ENCODE assay signal across 13 cellular contexts in the genomic region with DNA sequence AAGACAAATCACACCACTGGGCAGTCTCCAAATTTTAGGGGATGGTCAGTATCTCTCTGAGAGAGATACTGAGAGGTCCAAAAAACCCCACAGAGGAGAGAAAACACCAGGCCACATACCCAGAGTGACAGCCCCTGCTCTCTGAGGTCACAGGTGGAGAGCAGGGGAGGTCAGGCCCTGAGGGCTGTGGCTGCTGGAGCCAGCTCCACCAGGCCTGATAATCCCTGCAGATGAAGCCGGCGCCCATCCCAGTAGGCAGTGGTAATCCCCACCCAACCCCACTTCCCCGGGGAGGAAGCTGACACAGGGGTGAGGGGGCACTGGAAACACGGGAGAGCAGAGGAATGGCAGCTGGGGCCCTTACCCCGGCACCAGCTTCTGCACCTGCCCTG. TPM values are rescaled to one million over a fixed set of nuclear protein-coding genes. Genes with fewer than 3 reads are reported as not detected.
DNase-seq lines count a peak whose midpoint lies in the region; ATAC-seq and TF ChIP-seq lines count a peak whose summit lies in the region.
"Had no signal": no experiment of that assay in that cellular context is flagged by ENCODE, and none has a peak within 500 bp of the region (broad histone marks: within the 10 kb centered on the region; RNA-seq: fewer than 3 reads in every experiment).

No MANE protein-coding gene starts in this region.

- no CpG with 5 or more reads among the region's 5 CpGs for WGBS in gastroesophageal sphincter (ENCODE audit: low coverage in 1 of 2), 2 donors

- H3K27ac Mint-ChIP-seq in stimulated activated naive B cell treated with anti-CD40 and anti-IgM and Interleukin-4, amounts not matched to agents 10 μg/mL and 1 μg/mL and 100 μg/mL, for 72 hours: peak overlapping the region; percentile 78

- H3K9me3 ChIP-seq in gastroesophageal sphincter: no peaks in the 10 kb centered on the region
- H3K9me3 ChIP-seq: prostate gland had no signal

- no peaks in the 10 kb centered on the region for H3K27me3 Mint-ChIP-seq in stimulated activated naive B cell treated with anti-CD40 and anti-IgM and Interleukin-4, amounts not matched to agents 10 μg/mL and 1 μg/mL and 100 μg/mL, for 72 hours

- H3K36me3 ChIP-seq in gastroesophageal sphincter: no peaks in the 10 kb centered on the region
- H3K36me3 ChIP-seq: brain microvascular endothelial cell, prostate gland had no signal

- H3K9me3 Mint-ChIP-seq in stimulated activated naive B cell treated with anti-CD40 and anti-IgM and Interleukin-4, amounts not matched to agents 10 μg/mL and 1 μg/mL and 100 μg/mL, for 72 hours: no peaks in the 10 kb centered on the region

- in situ Hi-C loops in GM13977 (cut with MboI; ENCODE audit: low pct_unique_long_range_greater_than_20kb, low sequenced_read_pairs, unreplicated experiment): no loop called here

- no peak for TF ChIP-seq POLR2A in gastroesophageal sphincter (IDR thresholded peaks at IDR 0.05)

- H3K27ac ChIP-seq in gastroesophageal sphincter: peak overlapping the region in 3 of 4 donors; percentile 68 to 78 (median 76)
- H3K27ac ChIP-seq: brain microvascular endothelial cell had no signal

- H3K4me3 ChIP-seq in gastroesophageal sphincter: no peak overlapping the region
- H3K4me3 ChIP-seq: prostate gland had no signal

- no peaks in the 10 kb centered on the region for H3K27me3 ChIP-seq in gastroesophageal sphincter
- H3K27me3 ChIP-seq: brain microvascular endothelial cell had no signal

- H3K4me3 Mint-ChIP-seq in stimulated activated naive B cell treated with anti-CD40 and anti-IgM and Interleukin-4, amounts not matched to agents 10 μg/mL and 1 μg/mL and 100 μg/mL, for 72 hours: peak overlapping the region in 1 of 2 donors; percentile 51

- TF ChIP-seq CTCF in GM13977 (IDR thresholded peaks at IDR 0.05; ENCODE audit: extremely low read depth, insufficient read depth, missing control alignments) (no peak), gastroesophageal sphincter (IDR thresholded peaks at IDR 0.05) (no peak)

- no peak for TF ChIP-seq EP300 in gastroesophageal sphincter (IDR thresholded peaks at IDR 0.05)

- peaks cover 0 to 10% of the 10 kb centered on the region in 2 donors for H3K36me3 Mint-ChIP-seq in stimulated activated naive B cell treated with anti-CD40 and anti-IgM and Interleukin-4, amounts not matched to agents 10 μg/mL and 1 μg/mL and 100 μg/mL, for 72 hours

- DNase-seq in GM13977 (ENCODE audit: low spot score) (peak; percentile 49), NCI-H69 (lab: John Stamatoyannopoulos, UW) (peak; percentile 50), CD1c-positive myeloid dendritic cell (ENCODE audit: extremely low spot score) (no peak), OCI-M2 (lab: John Stamatoyannopoulos, UW; ENCODE audit: unreplicated experiment) (no peak)
- DNase-seq in stimulated activated naive B cell treated with anti-CD40 and anti-IgM and Interleukin-4, amounts not matched to agents 10 μg/mL and 1 μg/mL and 100 μg/mL, for 72 hours: no peak
- DNase-seq in activated naive CD4-positive, alpha-beta T cell treated with Interleukin-2 at 50 U/mL for 16 hours: no peak
- no peak for DNase-seq in effector CD4-positive, alpha-beta T cell
- DNase-seq: activated CD4-positive, alpha-beta T cell treated with anti-CD3 and anti-CD28 coated beads for 48 hours; brain microvascular endothelial cell; DMS153; NCI-H2081 treated with DMSO at 0.1 percent for 48 hours had no signal

- peaks cover 6 to 30% (median 13%) of the 10 kb centered on the region in 3 donors for H3K4me1 ChIP-seq in gastroesophageal sphincter

- peaks cover 28 to 37% of the 10 kb centered on the region in 2 donors for H3K4me1 Mint-ChIP-seq in stimulated activated naive B cell treated with anti-CD40 and anti-IgM and Interleukin-4, amounts not matched to agents 10 μg/mL and 1 μg/mL and 100 μg/mL, for 72 hours

- ATAC-seq in gastroesophageal sphincter: no peak
- ATAC-seq in stimulated activated naive B cell treated with anti-CD40 and anti-IgM and Interleukin-4, amounts not matched to agents 10 μg/mL and 1 μg/mL and 100 μg/mL, for 72 hours (replicated peaks): peak in 1 of 2 donors; percentile 18

RNA-seq across cellular contexts. Expression of gene SRP14, which starts 31.2 kb away (rescaled TPM):
- total RNA-seq in gastroesophageal sphincter: 100 to 1,000 TPM; 290 to 425 (median 324) TPM

RNA-seq across cellular contexts. Expression of gene BMF, which starts 38.5 kb away (rescaled TPM):
- 1 to 10 TPM; 4.7 to 7.5 (median 6.0) TPM for total RNA-seq in gastroesophageal sphincter

Comparison
In these comparisons a context has a peak if more than half of its experiments do, and no peak if none do; other contexts are left out.
1. DNase-seq: peak in GM13977 (single experiment) and NCI-H69 (single experiment); none in stimulated activated naive B cell treated with anti-CD40 and anti-IgM and Interleukin-4, amounts not matched to agents 10 μg/mL and 1 μg/mL and 100 μg/mL, for 72 hours (single experiment), activated naive CD4-positive, alpha-beta T cell treated with Interleukin-2 at 50 U/mL for 16 hours (single experiment), CD1c-positive myeloid dendritic cell (single experiment), effector CD4-positive, alpha-beta T cell (single experiment) and OCI-M2 (single experiment).